Comparison of ENCODE assay signal across 23 cellular contexts in the genomic region with DNA sequence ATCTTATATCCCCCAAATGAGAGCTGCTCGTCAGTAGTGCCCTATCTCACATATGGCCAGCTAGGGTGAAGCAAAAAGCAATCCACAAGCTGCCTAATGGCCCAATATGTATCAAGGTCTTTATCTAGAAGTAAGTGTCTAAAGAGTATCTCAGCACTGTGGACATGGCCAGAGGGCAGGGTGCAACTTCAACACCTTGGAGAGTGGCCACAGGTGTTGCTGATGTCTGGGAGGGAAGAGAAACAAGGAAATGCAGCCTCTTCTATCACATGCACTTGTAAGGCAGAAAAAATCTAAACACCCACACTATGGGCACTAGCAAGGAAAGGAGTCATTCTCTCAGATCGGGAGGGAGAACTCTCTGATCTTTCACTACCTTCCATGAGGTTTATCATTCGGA. TPM values are rescaled to one million over a fixed set of nuclear protein-coding genes. Genes with fewer than 3 reads are reported as not detected.
A peak's percentile ranks its signal among the peaks of the same experiment; 100 is the strongest.
DNase-seq lines count a peak whose midpoint lies in the region; ATAC-seq, FAIRE-seq and TF ChIP-seq lines count a peak whose summit lies in the region.
"Had no signal": no experiment of that assay in that cellular context is flagged by ENCODE, and none has a peak within 500 bp of the region (broad histone marks: within the 10 kb centered on the region; RNA-seq: fewer than 3 reads in every experiment).

No MANE protein-coding gene starts in this region.

- H3K9ac ChIP-seq in HepG2 (ENCODE audit: insufficient read depth, low read depth, low read length) (no peak overlapping the region), mammary epithelial cell (ENCODE audit: insufficient read depth, low read length) (no peak overlapping the region)
- H3K9ac ChIP-seq: BLaER1 had no signal

- H3K9me3 ChIP-seq in HepG2 (ENCODE audit: low read length) (no peaks in the 10 kb centered on the region), right lobe of liver (no peaks in the 10 kb centered on the region), esophagus muscularis mucosa (no peaks in the 10 kb centered on the region), mammary epithelial cell (replicated peaks; ENCODE audit: insufficient read depth, low read length) (no peaks in the 10 kb centered on the region)
- H3K9me3 ChIP-seq: BLaER1, Caco-2, HAP-1 had no signal

- DNase-seq in HepG2 (ENCODE audit: low spot score) (no peak), right lobe of liver (no peak), esophagus muscularis mucosa (ENCODE audit: extremely low spot score) (peak; percentile 62), mammary epithelial cell (no peak), progenitor cell of endocrine pancreas (ENCODE audit: low spot score, unreplicated experiment) (no peak), Ammon's horn (ENCODE audit: low spot score) (no peak)
- DNase-seq: 8988T; Caco-2; CD4-positive, CD25-positive, alpha-beta regulatory T cell; CD8-positive, alpha-beta T cell; DMS153; DMS79; EL; GDM1; GOT3 had no signal

- no peak overlapping the region for H3K4me3 ChIP-seq in HepG2 (replicated peaks in 1 of 3; ENCODE audit: insufficient read depth in 1 of 3, low read depth in 2 of 3, low read length in 3 of 3)
- H3K4me3 ChIP-seq in right lobe of liver = no peak overlapping the region
- H3K4me3 ChIP-seq in esophagus muscularis mucosa = no peak overlapping the region
- H3K4me3 ChIP-seq in mammary epithelial cell (replicated peaks in 1 of 3; ENCODE audit: insufficient read depth in 1 of 3, low read depth in 2 of 3, low read length in 3 of 3) = no peak overlapping the region
- H3K4me3 ChIP-seq: BLaER1, HAP-1 had no signal

- ATAC-seq in HepG2 (no peak), right lobe of liver (no peak)
- ATAC-seq: CD8-positive, alpha-beta T cell had no signal

- TF ChIP-seq EP300 in HepG2 (IDR thresholded peaks at IDR 0.05; ENCODE audit: low read depth in 2 of 2, low read length in 2 of 2) (no peak), HepG2 (CRISPR knock-in tag; IDR thresholded peaks at IDR 0.05; ENCODE audit: borderline replicate concordance) (no peak), Ishikawa (IDR thresholded peaks at IDR 0.05; ENCODE audit: borderline replicate concordance) (no peak), esophagus muscularis mucosa (IDR thresholded peaks at IDR 0.05) (no peak)

- H3K27me3 Mint-ChIP-seq in progenitor cell of endocrine pancreas = peaks cover 9% of the 10 kb centered on the region

- POLR2A ChIA-PET in HepG2 (lab: Yijun Ruan, JAX) = no interaction called here

- CTCF ChIA-PET in HepG2 (lab: Yijun Ruan, JAX; ENCODE audit: low intra/inter-chr PET ratio, low total read pairs) = no interaction called here
- CTCF ChIA-PET in mammary epithelial cell (lab: Charles Lee; ENCODE audit: low non-redundant PET) = no interaction called here

- H3K27me3 ChIP-seq in HepG2 (ENCODE audit: control insufficient read depth in 1 of 2, insufficient read depth in 2 of 2, low read length in 2 of 2) (no peaks in the 10 kb centered on the region; a peak in 1 of 5 replicates), right lobe of liver (no peaks in the 10 kb centered on the region), esophagus muscularis mucosa (peaks cover 0 to 9% (median 0%) of the 10 kb centered on the region in 4 donors), mammary epithelial cell (ENCODE audit: insufficient read depth, low read length) (no peaks in the 10 kb centered on the region)
- H3K27me3 ChIP-seq: BLaER1 had no signal

- intact Hi-C loops in HepG2 (cut with micrococcal nuclease; ENCODE audit: unreplicated experiment) (no loop called here), right lobe of liver (cut with DNase I) (no loop called here), esophagus muscularis mucosa (cut with DNase I) (no loop called here), mammary epithelial cell (cut with micrococcal nuclease) (loop anchor here (10.0 kb wide), 1 partner anchor 558 kb away; no protein-coding TSS in a partner anchor)

- WGBS in HepG2 (ENCODE audit: low lambda C conversion rate) = 35% methylated on average over 3 of the region's 3 CpGs
- 42% methylated on average over 1 of the region's 3 CpGs for WGBS in right lobe of liver (ENCODE audit: insufficient coverage, low coverage, low lambda C conversion rate, missing lambda C conversion rate)
- WGBS in esophagus muscularis mucosa = 60% methylated on average over 3 of the region's 3 CpGs
- WGBS in mammary epithelial cell (ENCODE audit: low coverage, missing lambda C conversion rate) = 100% methylated on average over 2 of the region's 3 CpGs

- H3K4me1 Mint-ChIP-seq in progenitor cell of endocrine pancreas (ENCODE audit: low read depth) = no peaks in the 10 kb centered on the region
- H3K4me1 Mint-ChIP-seq: B cell; CD4-positive, CD25-positive, alpha-beta regulatory T cell had no signal

- BruUV-seq in HepG2 (replicated peaks; lab: Mats Ljungman, UMichigan) = no TSS peak
- no TSS peak for BruUV-seq in mammary epithelial cell (replicated peaks; lab: Mats Ljungman, UMichigan)

- in situ Hi-C loops in HepG2 (cut with HindIII; ENCODE audit: extremely low pct_ligation_motif_present, low pct_unique_long_range_greater_than_20kb) = loop anchor here (25.0 kb wide), 1 partner anchor 561 kb away; no protein-coding TSS in a partner anchor
- in situ Hi-C loops in mammary epithelial cell (cut with MboI; ENCODE audit: low sequenced_read_pairs in 2 of 2) = no loop called here

- no peaks in the 10 kb centered on the region for H3K36me3 Mint-ChIP-seq in progenitor cell of endocrine pancreas (ENCODE audit: insufficient read depth)
- H3K36me3 Mint-ChIP-seq: CD4-positive, CD25-positive, alpha-beta regulatory T cell; CD8-positive, alpha-beta T cell had no signal

- H3K4me2 ChIP-seq in HepG2 (ENCODE audit: low read depth, low read length) = no peak overlapping the region
- H3K4me2 ChIP-seq in mammary epithelial cell (ENCODE audit: insufficient read depth, low read depth, low read length) = no peak overlapping the region
- H3K4me2 ChIP-seq: BLaER1 had no signal

- H3K79me2 ChIP-seq in HepG2 (ENCODE audit: insufficient read depth, low read length) = no peaks in the 10 kb centered on the region
- H3K79me2 ChIP-seq in mammary epithelial cell (ENCODE audit: insufficient read depth, low read length) = no peaks in the 10 kb centered on the region

- H3K36me3 ChIP-seq in HepG2 (replicated peaks in 1 of 2; ENCODE audit: control insufficient read depth in 1 of 2, insufficient read depth in 2 of 2, low read length in 2 of 2) (no peaks in the 10 kb centered on the region), right lobe of liver (no peaks in the 10 kb centered on the region), esophagus muscularis mucosa (no peaks in the 10 kb centered on the region), mammary epithelial cell (ENCODE audit: insufficient read depth, low read length) (no peaks in the 10 kb centered on the region)
- H3K36me3 ChIP-seq: BLaER1, HAP-1 had no signal

- no peak overlapping the region for H2AFZ ChIP-seq in HepG2 (ENCODE audit: low read length)
- no peak overlapping the region for H2AFZ ChIP-seq in mammary epithelial cell (ENCODE audit: low read depth, low read length)

- H3K27ac ChIP-seq in HepG2 (ENCODE audit: extremely low read length, insufficient read depth, low read length) = no peak overlapping the region
- no peak overlapping the region for H3K27ac ChIP-seq in right lobe of liver
- H3K27ac ChIP-seq in esophagus muscularis mucosa (replicated peaks in 1 of 4) = no peak overlapping the region
- no peak overlapping the region for H3K27ac ChIP-seq in mammary epithelial cell (ENCODE audit: insufficient read depth, low read depth, low read length)
- H3K27ac ChIP-seq: BLaER1, C4-2B had no signal

- H4K20me1 ChIP-seq in HepG2 (ENCODE audit: insufficient read depth, low read length) (no peaks in the 10 kb centered on the region), mammary epithelial cell (ENCODE audit: insufficient read depth, low read length) (no peaks in the 10 kb centered on the region)
- H4K20me1 ChIP-seq: BLaER1 had no signal

- H3K4me1 ChIP-seq in HepG2 (ENCODE audit: insufficient read depth, low read length) (no peaks in the 10 kb centered on the region), right lobe of liver (no peaks in the 10 kb centered on the region), esophagus muscularis mucosa (no peaks in the 10 kb centered on the region), mammary epithelial cell (ENCODE audit: insufficient read depth, low read length) (peaks cover 16% of the 10 kb centered on the region)
- H3K4me1 ChIP-seq: BLaER1, Caco-2, HAP-1 had no signal

- dilution Hi-C loops in mammary epithelial cell (cut with HindIII; ENCODE audit: low sequenced_read_pairs) = no loop called here

- TF ChIP-seq CTCF in HepG2 (CRISPR knock-in tag; IDR thresholded peaks at IDR 0.05) = no peak
- no peak for TF ChIP-seq CTCF in right lobe of liver (IDR thresholded peaks at IDR 0.05)
- TF ChIP-seq CTCF in esophagus muscularis mucosa (IDR thresholded peaks at IDR 0.05) = no peak
- TF ChIP-seq CTCF in mammary epithelial cell (conservative IDR thresholded peaks at IDR 0.05 in 1 of 2, IDR thresholded peaks at IDR 0.05 in 1 of 2; ENCODE audit: extremely low read depth in 1 of 2, insufficient read depth in 1 of 2, low read depth in 1 of 2, low read length in 2 of 2) = no peak
- no peak for TF ChIP-seq CTCF in progenitor cell of endocrine pancreas (IDR thresholded peaks at IDR 0.05; ENCODE audit: unreplicated experiment)

- no peak overlapping the region for H3K27ac Mint-ChIP-seq in progenitor cell of endocrine pancreas
- H3K27ac Mint-ChIP-seq: B cell; CD4-positive, CD25-positive, alpha-beta regulatory T cell; CD8-positive, alpha-beta T cell had no signal

- H3K9me3 Mint-ChIP-seq in progenitor cell of endocrine pancreas (ENCODE audit: low read depth) = no peaks in the 10 kb centered on the region
- H3K9me3 Mint-ChIP-seq: CD8-positive, alpha-beta T cell had no signal

- TF ChIP-seq RAD21 in HepG2 (CRISPR knock-in tag; IDR thresholded peaks at IDR 0.05) (no peak), Ishikawa (IDR thresholded peaks at IDR 0.05; ENCODE audit: low read depth) (no peak)

- no peak for FAIRE-seq in HepG2 (lab: Jason Lieb, UNC)
- FAIRE-seq: GM12891, GM18507, H54 had no signal

- H3K4me3 Mint-ChIP-seq in progenitor cell of endocrine pancreas (ENCODE audit: low read depth) = no peak overlapping the region
- H3K4me3 Mint-ChIP-seq: B cell; CD4-positive, CD25-positive, alpha-beta regulatory T cell; CD8-positive, alpha-beta T cell had no signal

- TF ChIP-seq POLR2A in HepG2 (IDR thresholded peaks at IDR 0.05; ENCODE audit: insufficient read depth in 1 of 2, low read depth in 2 of 2, low read length in 2 of 2) (no peak), right lobe of liver (IDR thresholded peaks at IDR 0.05) (no peak), esophagus muscularis mucosa (IDR thresholded peaks at IDR 0.05; ENCODE audit: low read depth) (no peak)

RNA-seq across cellular contexts. Expression of gene MRPL19, which starts 23.7 kb away (rescaled TPM):
- 163 and 248 TPM in 2 replicates for total RNA-seq in HepG2 (2016; rRNA removed; fragmentation: Illumina TruSeq; extraction: Trizol)
- 60.1 and 62.4 TPM in 2 replicates for total RNA-seq in HepG2 (2016; cell fraction: cytosol; rRNA removed; fragmentation: Illumina TruSeq; extraction: Trizol; ENCODE audit: low read depth)
- 157 and 259 TPM in 2 replicates for total RNA-seq in HepG2 (2016; cell fraction: insoluble cytoplasmic fraction; rRNA removed; fragmentation: Illumina TruSeq; extraction: Trizol)
- total RNA-seq in HepG2 (2016; cell fraction: membrane; rRNA removed; fragmentation: Illumina TruSeq; extraction: Trizol) = 81.7 and 88.8 TPM in 2 replicates
- 77.4 and 86.6 TPM in 2 replicates for total RNA-seq in HepG2 (2016; cell fraction: nucleus; rRNA removed; fragmentation: Illumina TruSeq; extraction: Trizol)
- polyA plus RNA-seq in HepG2 (2011; rRNA removed) = 27.7 and 43.2 TPM in 2 replicates
- 22.2 and 26.1 TPM in 2 replicates for polyA plus RNA-seq in HepG2 (2011; cell fraction: cytosol; rRNA removed)
- polyA plus RNA-seq in HepG2 (2011; cell fraction: nucleus; rRNA removed) = 15.2 and 16.6 TPM in 2 replicates
- 37.9 and 66.8 TPM in 2 replicates for polyA plus RNA-seq in HepG2 (2012)
- polyA plus RNA-seq in HepG2 (2016; cell fraction: cytosol; fragmentation: Illumina TruSeq; extraction: Trizol; ENCODE audit: low read depth) = 54.7 and 55.9 TPM in 2 replicates
- polyA plus RNA-seq in HepG2 (2016; cell fraction: insoluble cytoplasmic fraction; fragmentation: Illumina TruSeq; extraction: Trizol; ENCODE audit: low read depth) = 233 and 251 TPM in 2 replicates
- polyA plus RNA-seq in HepG2 (2016; cell fraction: membrane; fragmentation: Illumina TruSeq; extraction: Trizol; ENCODE audit: low read depth) = 56.1 and 61.5 TPM in 2 replicates
- polyA plus RNA-seq in HepG2 (2016; cell fraction: nucleus; fragmentation: Illumina TruSeq; extraction: Trizol; ENCODE audit: insufficient read depth, low read depth) = 72.7 and 74.8 TPM in 2 replicates
- 14.2 and 34.0 TPM in 2 replicates for polyA minus RNA-seq in HepG2 (2011; rRNA and poly(A)+ RNA removed; ENCODE audit: low replicate concordance)
- polyA minus RNA-seq in HepG2 (2011; cell fraction: cytosol; rRNA and poly(A)+ RNA removed) = 30.5 and 33.6 TPM in 2 replicates
- polyA minus RNA-seq in HepG2 (2011; cell fraction: nucleus; rRNA and poly(A)+ RNA removed) = 101 and 126 TPM in 2 replicates
- total RNA-seq in right lobe of liver = 10 to 100 TPM; 41.4 to 50.2 (median 44.0) TPM
- total RNA-seq in esophagus muscularis mucosa = 10 to 100 TPM; 24.5 to 40.5 (median 31.4) TPM
- 10 to 100 TPM; 30.3 to 59.4 TPM for total RNA-seq in mammary epithelial cell
- 26.0 TPM for polyA plus RNA-seq in mammary epithelial cell
- 9.3 TPM for polyA minus RNA-seq in mammary epithelial cell
- 68.1 and 73.1 TPM in 2 replicates for total RNA-seq in progenitor cell of endocrine pancreas
